In genomic region chr11:10735532-10736465, GRCh38 we compare ENCODE assay signal across 1 cellular context.
A peak's percentile ranks its signal among the peaks of the same experiment; 100 is the strongest.
TF ChIP-seq lines count a peak whose summit lies in the region.

No MANE protein-coding gene starts in this region.

TF ChIP-seq in IMR-90, 13 proteins besides CTCF, POLR2A, EP300 and RAD21 (continued from another document):
- TF ChIP-seq CHD1 (IDR thresholded peaks at IDR 0.05; ENCODE audit: low read depth, low read length), result no peak
- peak; percentile 19; the same call in 1 of the 2 replicates for TF ChIP-seq MAFK (IDR thresholded peaks at IDR 0.05; ENCODE audit: low read depth, low read length)
- no peak for TF ChIP-seq RFX5 (IDR thresholded peaks at IDR 0.05; ENCODE audit: low read depth, low read length)
- peak; percentile 24 for TF ChIP-seq RCOR1 (IDR thresholded peaks at IDR 0.05; ENCODE audit: insufficient replicate concordance, low read length)
- peak; percentile 34 for TF ChIP-seq BHLHE40 (IDR thresholded peaks at IDR 0.05; ENCODE audit: low read depth, low read length)
- peak; percentile 71 for TF ChIP-seq MXI1 (IDR thresholded peaks at IDR 0.05; ENCODE audit: borderline replicate concordance, low read depth, low read length)
- TF ChIP-seq CEBPB (IDR thresholded peaks at IDR 0.05; ENCODE audit: low read depth, low read length), result no peak
- peak; percentile 71 for TF ChIP-seq FOS (IDR thresholded peaks at IDR 0.05; ENCODE audit: low read depth, low read length)
